Comparison of ENCODE assay signal across 1 cellular context in genomic region chr3:99589168-99589567, GRCh38. TPM values are rescaled to one million over a fixed set of nuclear protein-coding genes. Genes with fewer than 3 reads are reported as not detected.
"Had no signal": no experiment of that assay in that cellular context is flagged by ENCODE, and none has a peak within 500 bp of the region (broad histone marks: within the 10 kb centered on the region; RNA-seq: fewer than 3 reads in every experiment).

No MANE protein-coding gene starts in this region.

RNA-seq across cellular contexts. Expression of gene COL8A1, which starts 49.2 kb away (rescaled TPM):
- polyA plus RNA-seq: K562 had no signal
